ENCODE assay signal across 20 cellular contexts in genomic region chrX:134013092-134013497, GRCh38. TPM values are rescaled to one million over a fixed set of nuclear protein-coding genes. Genes with fewer than 3 reads are reported as not detected.
DNase-seq lines count a peak whose midpoint lies in the region; ATAC-seq, FAIRE-seq and TF ChIP-seq lines count a peak whose summit lies in the region.
"Had no signal": no experiment of that assay in that cellular context is flagged by ENCODE, and none has a peak within 500 bp of the region (broad histone marks: within the 10 kb centered on the region; RNA-seq: fewer than 3 reads in every experiment).

No MANE protein-coding gene starts in this region.

- no peak overlapping the region for H3K9ac ChIP-seq in K562 (ENCODE audit: insufficient read depth in 1 of 2, low read depth in 2 of 2, low read length in 2 of 2)

- H3K4me2 ChIP-seq in K562 (ENCODE audit: insufficient read depth, low read length): no peak overlapping the region
- H3K4me2 ChIP-seq: A549 had no signal

- TF ChIP-seq RAD21 in K562 (CRISPR knock-in tag; conservative IDR thresholded peaks at IDR 0.05 in 1 of 2, IDR thresholded peaks at IDR 0.05 in 1 of 2): no peak

- BruUV-seq in K562 (replicated peaks; lab: Mats Ljungman, UMichigan): no TSS peak

- H3K79me2 ChIP-seq in K562 (ENCODE audit: control insufficient read depth, insufficient read depth, low read length): no peaks in the 10 kb centered on the region

- TF ChIP-seq EP300 in K562 (IDR thresholded peaks at IDR 0.05; ENCODE audit: low read length): no peak

- in situ Hi-C loops in K562 (cut with MboI): no loop called here

- intact Hi-C loops in K562 (cut with micrococcal nuclease): no loop called here
- intact Hi-C loops in left lung (cut with DNase I): no loop called here

- 0% methylated on average over 1 of the region's 1 CpG for WGBS in K562 (ENCODE audit: insufficient coverage, low coverage, missing lambda C conversion rate)

- DNase-seq in activated CD4-positive, CD25-positive, alpha-beta regulatory T cell treated with anti-CD3 and anti-CD28 coated beads, Interleukin-2, amount 50 U/mL, for 72 hours: no peak
- DNase-seq in MV-4-11 (lab: John Stamatoyannopoulos, UW): peak; percentile 71
- DNase-seq in K562 (ENCODE audit: extremely low read depth in 1 of 4, low spot score in 3 of 4): no peak
- no peak for DNase-seq in left lung
- DNase-seq in cerebellar nuclear complex (lab: John Stamatoyannopoulos, UW): no peak
- DNase-seq in NCI-H524 (lab: John Stamatoyannopoulos, UW): no peak
- no peak for DNase-seq in activated CD4-positive, alpha-beta T cell treated with anti-CD3 and anti-CD28 coated beads for 4 hours
- DNase-seq: CD8-positive, alpha-beta memory T cell; effector memory CD8-positive, alpha-beta T cell; immature natural killer cell; NCI-H1105; NCI-H345; nucleus accumbens; stomach had no signal

- CTCF ChIA-PET in K562 (lab: Yijun Ruan, JAX; ENCODE audit: low intra/inter-chr PET ratio): no interaction called here

- no peaks in the 10 kb centered on the region for H3K9me3 ChIP-seq in K562 (replicated peaks; ENCODE audit: control insufficient read depth, insufficient read depth, low read depth, low read length)
- no peaks in the 10 kb centered on the region for H3K9me3 ChIP-seq in left lung
- H3K9me3 ChIP-seq: A549, stomach had no signal

- ATAC-seq in activated CD4-positive, CD25-positive, alpha-beta regulatory T cell treated with anti-CD3 and anti-CD28 coated beads, Interleukin-2, amount 50 U/mL, for 24 hours: peak; percentile 24 to 25
- ATAC-seq in K562 (no peak), left lung (peak; percentile 59)
- ATAC-seq: A549; effector memory CD8-positive, alpha-beta T cell; HepG2 had no signal

- no peak for TF ChIP-seq POLR2A in K562 (conservative IDR thresholded peaks at IDR 0.05)

- POLR2A ChIA-PET in K562 (lab: Yijun Ruan, JAX): no interaction called here

- H4K20me1 ChIP-seq in K562 (replicated peaks; ENCODE audit: control insufficient read depth, insufficient read depth, low read length): no peaks in the 10 kb centered on the region

- H3K9me1 ChIP-seq in K562 (ENCODE audit: control insufficient read depth, insufficient read depth, low read length): no peaks in the 10 kb centered on the region

- H2AFZ ChIP-seq in K562 (ENCODE audit: low read depth, low read length): no peak overlapping the region

- no peaks in the 10 kb centered on the region for H3K4me1 ChIP-seq in K562 (replicated peaks in 1 of 2; ENCODE audit: control insufficient read depth in 2 of 2, insufficient read depth in 2 of 2, low read length in 2 of 2)
- H3K4me1 ChIP-seq in left lung: no peaks in the 10 kb centered on the region
- H3K4me1 ChIP-seq: A549, stomach had no signal

- H3K27me3 ChIP-seq in K562 (ENCODE audit: control insufficient read depth in 2 of 2, insufficient read depth in 2 of 2, low read length in 2 of 2): no peaks in the 10 kb centered on the region
- no peaks in the 10 kb centered on the region for H3K27me3 ChIP-seq in left lung
- H3K27me3 ChIP-seq: cardiac muscle cell had no signal

- no peaks in the 10 kb centered on the region for H3K36me3 ChIP-seq in K562 (ENCODE audit: control insufficient read depth, insufficient read depth, low read length)
- H3K36me3 ChIP-seq in left lung: no peaks in the 10 kb centered on the region
- H3K36me3 ChIP-seq: cardiac muscle cell, stomach had no signal

- no peak for FAIRE-seq in K562 (lab: Jason Lieb, UNC)
- FAIRE-seq: A549, H1, HepG2 had no signal

- TF ChIP-seq CTCF in K562 (IDR thresholded peaks at IDR 0.05 in 2 of 3, conservative IDR thresholded peaks at IDR 0.05 in 1 of 3; ENCODE audit: insufficient read depth in 2 of 3, low read depth in 1 of 3, low read length in 3 of 3) (no peak), left lung (IDR thresholded peaks at IDR 0.05) (no peak)

- no peak overlapping the region for H3K27ac ChIP-seq in K562 (ENCODE audit: extremely low read depth, low read depth, low read length)
- no peak overlapping the region for H3K27ac ChIP-seq in left lung
- H3K27ac ChIP-seq: A549, cardiac muscle cell, skin epidermis, stomach had no signal

- H3K4me3 ChIP-seq in K562: no peak overlapping the region
- H3K4me3 ChIP-seq in left lung: no peak overlapping the region
- H3K4me3 ChIP-seq: A549, cardiac muscle cell, skin epidermis, stomach had no signal

TF ChIP-seq in K562, 482 proteins besides CTCF, POLR2A, EP300 and RAD21:
- no peak for TF ChIP-seq KLF13 (tag; IDR thresholded peaks at IDR 0.05; ENCODE audit: borderline replicate concordance, low read depth)
- TF ChIP-seq FOSL1 (tag; conservative IDR thresholded peaks at IDR 0.05): peak; percentile 56

RNA-seq across cellular contexts. Expression of gene GPC3, which starts 27.7 kb away (rescaled TPM):
- total RNA-seq in K562 (2011; cell fraction: chromatin; rRNA removed; ENCODE audit: low replicate concordance): not detected in 2 replicates
- not detected in 2 replicates for total RNA-seq in K562 (2011; cell fraction: nucleolus; rRNA removed)
- total RNA-seq in K562 (2011; cell fraction: nucleoplasm; rRNA removed): not detected in 2 replicates
- not detected in 2 replicates for total RNA-seq in K562 (2014; rRNA removed)
- total RNA-seq in K562 (2014; rRNA removed; fragmentation: Illumina TruSeq; extraction: Trizol): not detected in 2 replicates
- total RNA-seq in K562 (2015; rRNA removed; fragmentation: Illumina TruSeq; extraction: Trizol): not detected in 2 replicates
- total RNA-seq in K562 (2021): 0.42 and 0.81 TPM in 2 replicates
- not detected in 2 replicates for polyA plus RNA-seq in K562 (2011; rRNA removed)
- polyA plus RNA-seq in K562 (2011; cell fraction: cytosol; rRNA removed): not detected in 2 replicates
- polyA plus RNA-seq in K562 (2011; cell fraction: nucleus; rRNA removed): not detected in 2 replicates
- not detected in 2 replicates for polyA plus RNA-seq in K562 (2012)
- polyA plus RNA-seq in K562 (2014; fragmentation: Illumina TruSeq; extraction: Trizol): not detected in 2 replicates
- not detected for polyA plus RNA-seq in K562 (2014; fragmentation: Nextera tagmentation; extraction: Ambion mirVana)
- not detected in 2 replicates for polyA plus RNA-seq in K562 (2014; rRNA removed)
- polyA minus RNA-seq in K562 (2011; rRNA and poly(A)+ RNA removed): not detected in 2 replicates
- 5.2 TPM in 1 of 2 replicates, not detected in the other for polyA minus RNA-seq in K562 (2011; cell fraction: cytosol; rRNA and poly(A)+ RNA removed)
- polyA minus RNA-seq in K562 (2011; cell fraction: nucleus; rRNA and poly(A)+ RNA removed): not detected in 2 replicates
- 10 to 100 TPM; 42.1 to 62.6 TPM for total RNA-seq in left lung
- total RNA-seq: CD8-positive, alpha-beta memory T cell had no signal
- polyA plus RNA-seq: A549; CD8-positive, alpha-beta memory T cell; immature natural killer cell had no signal

Comparison
In these comparisons a context has a peak if more than half of its experiments do, and no peak if none do; other contexts are left out.
1. RNA of gene GPC3, which starts 27.7 kb away (total RNA-seq): 42.1 to 62.6 TPM in left lung; 0.42 to 0.81 TPM in K562; every median in the first group is over 10 times any median in the second.